15 cellular contexts compared by ENCODE assay signal in the genomic region with DNA sequence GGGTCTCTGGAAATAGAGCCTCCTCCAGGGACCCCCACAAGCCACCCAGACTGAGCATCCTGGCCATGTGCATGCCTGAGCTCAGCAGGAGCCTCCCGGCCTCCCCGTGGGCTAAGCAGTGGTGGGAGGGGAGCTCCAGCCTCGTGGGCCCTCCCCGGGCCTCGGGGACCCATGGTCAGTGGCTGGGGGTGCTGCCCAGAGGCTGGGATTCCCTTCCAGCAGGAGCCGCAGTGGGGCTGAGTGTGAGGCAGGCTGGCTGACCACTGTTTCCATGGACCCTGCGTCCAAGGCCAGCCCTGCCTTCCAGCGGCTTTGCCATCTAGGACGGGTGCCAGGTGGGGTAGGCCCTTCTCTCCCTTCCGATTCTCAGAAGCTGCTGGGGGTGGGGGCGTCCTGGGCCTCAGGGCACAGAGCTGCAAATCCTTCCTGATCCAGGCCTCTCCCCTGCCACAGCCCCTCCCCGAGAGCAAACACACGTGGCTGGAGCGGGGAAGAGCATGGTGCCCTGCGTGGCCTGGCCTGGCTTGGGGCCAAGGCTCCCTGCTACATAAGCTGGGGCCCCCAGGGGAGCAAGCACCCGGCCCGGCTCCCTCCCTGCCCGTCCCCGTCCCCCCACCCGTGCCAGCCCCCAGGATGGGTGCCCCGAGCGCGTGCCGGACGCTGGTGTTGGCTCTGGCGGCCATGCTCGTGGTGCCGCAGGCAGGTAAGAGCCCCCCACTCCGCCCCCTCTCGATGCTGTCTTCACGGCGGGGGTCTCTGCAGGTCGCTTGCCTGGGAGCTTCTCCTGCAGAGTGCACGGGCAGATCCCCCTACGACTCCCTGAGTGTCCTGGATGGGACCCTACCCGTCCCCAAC. TPM values are rescaled to one million over a fixed set of nuclear protein-coding genes. Genes with fewer than 3 reads are reported as not detected.
A peak's percentile ranks its signal among the peaks of the same experiment; 100 is the strongest.
DNase-seq lines count a peak whose midpoint lies in the region; ATAC-seq and TF ChIP-seq lines count a peak whose summit lies in the region.
"Had no signal": no experiment of that assay in that cellular context is flagged by ENCODE, and none has a peak within 500 bp of the region (broad histone marks: within the 10 kb centered on the region; RNA-seq: fewer than 3 reads in every experiment).

A gene with protein sequence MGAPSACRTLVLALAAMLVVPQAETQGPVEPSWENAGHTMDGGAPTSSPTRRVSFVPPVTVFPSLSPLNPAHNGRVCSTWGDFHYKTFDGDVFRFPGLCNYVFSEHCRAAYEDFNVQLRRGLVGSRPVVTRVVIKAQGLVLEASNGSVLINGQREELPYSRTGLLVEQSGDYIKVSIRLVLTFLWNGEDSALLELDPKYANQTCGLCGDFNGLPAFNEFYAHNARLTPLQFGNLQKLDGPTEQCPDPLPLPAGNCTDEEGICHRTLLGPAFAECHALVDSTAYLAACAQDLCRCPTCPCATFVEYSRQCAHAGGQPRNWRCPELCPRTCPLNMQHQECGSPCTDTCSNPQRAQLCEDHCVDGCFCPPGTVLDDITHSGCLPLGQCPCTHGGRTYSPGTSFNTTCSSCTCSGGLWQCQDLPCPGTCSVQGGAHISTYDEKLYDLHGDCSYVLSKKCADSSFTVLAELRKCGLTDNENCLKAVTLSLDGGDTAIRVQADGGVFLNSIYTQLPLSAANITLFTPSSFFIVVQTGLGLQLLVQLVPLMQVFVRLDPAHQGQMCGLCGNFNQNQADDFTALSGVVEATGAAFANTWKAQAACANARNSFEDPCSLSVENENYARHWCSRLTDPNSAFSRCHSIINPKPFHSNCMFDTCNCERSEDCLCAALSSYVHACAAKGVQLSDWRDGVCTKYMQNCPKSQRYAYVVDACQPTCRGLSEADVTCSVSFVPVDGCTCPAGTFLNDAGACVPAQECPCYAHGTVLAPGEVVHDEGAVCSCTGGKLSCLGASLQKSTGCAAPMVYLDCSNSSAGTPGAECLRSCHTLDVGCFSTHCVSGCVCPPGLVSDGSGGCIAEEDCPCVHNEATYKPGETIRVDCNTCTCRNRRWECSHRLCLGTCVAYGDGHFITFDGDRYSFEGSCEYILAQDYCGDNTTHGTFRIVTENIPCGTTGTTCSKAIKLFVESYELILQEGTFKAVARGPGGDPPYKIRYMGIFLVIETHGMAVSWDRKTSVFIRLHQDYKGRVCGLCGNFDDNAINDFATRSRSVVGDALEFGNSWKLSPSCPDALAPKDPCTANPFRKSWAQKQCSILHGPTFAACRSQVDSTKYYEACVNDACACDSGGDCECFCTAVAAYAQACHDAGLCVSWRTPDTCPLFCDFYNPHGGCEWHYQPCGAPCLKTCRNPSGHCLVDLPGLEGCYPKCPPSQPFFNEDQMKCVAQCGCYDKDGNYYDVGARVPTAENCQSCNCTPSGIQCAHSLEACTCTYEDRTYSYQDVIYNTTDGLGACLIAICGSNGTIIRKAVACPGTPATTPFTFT (N-terminal part only) (plus strand): TSS at position 576 of the 855 bp plus-strand sequence. CDS start 58 bp downstream, at position 634.

- no peaks in the 10 kb centered on the region for H3K36me3 Mint-ChIP-seq in natural killer cell treated with Interleukin-12 subunit alpha and Interleukin-12 subunit beta and Interleukin-15 and Interleukin-18, amount 100 ng/mL, for 72 hours
- H3K36me3 Mint-ChIP-seq in natural killer cell = no peaks in the 10 kb centered on the region
- H3K36me3 Mint-ChIP-seq: activated naive CD4-positive, alpha-beta T cell treated with anti-CD3 and anti-CD28 coated beads, Interleukin-2, amount 50 U/mL, for 72 hours; neural progenitor cell had no signal

- DNase-seq in natural killer cell treated with Interleukin-12 subunit alpha and Interleukin-12 subunit beta and Interleukin-15 and Interleukin-18, amount 100 ng/mL, for 72 hours (ENCODE audit: low spot score) = peak; percentile 56
- DNase-seq in natural killer cell (no peak), ecto neural progenitor cell (ENCODE audit: low spot score) (peak; percentile 44), mucosa of gallbladder (ENCODE audit: low spot score) (peak; percentile 93), brain microvascular endothelial cell (no peak), hypothalamus (lab: John Stamatoyannopoulos, UW) (no peak)
- DNase-seq: activated CD8-positive, alpha-beta memory T cell treated with anti-CD3 and anti-CD28 coated beads, Interleukin-2, amount 50 U/mL, for 4 hours; HFFc6; NCI-H2029 treated with DMSO at 0.1 percent for 48 hours had no signal

- H3K27ac Mint-ChIP-seq in natural killer cell treated with Interleukin-12 subunit alpha and Interleukin-12 subunit beta and Interleukin-15 and Interleukin-18, amount 100 ng/mL, for 72 hours = no peak within 1 kb of the TSS
- no peak within 1 kb of the TSS for H3K27ac Mint-ChIP-seq in natural killer cell
- H3K27ac Mint-ChIP-seq: activated naive CD4-positive, alpha-beta T cell treated with anti-CD3 and anti-CD28 coated beads, Interleukin-2, amount 50 U/mL, for 72 hours; HFFc6 had no signal

- intact Hi-C loops in natural killer cell (cut with micrococcal nuclease) = no loop called here

- H3K4me1 Mint-ChIP-seq in natural killer cell treated with Interleukin-12 subunit alpha and Interleukin-12 subunit beta and Interleukin-15 and Interleukin-18, amount 100 ng/mL, for 72 hours (ENCODE audit: low read depth in 2 of 2) = no peaks in the 10 kb centered on the region
- H3K4me1 Mint-ChIP-seq in natural killer cell = no peaks in the 10 kb centered on the region
- H3K4me1 Mint-ChIP-seq: neural progenitor cell had no signal

- H3K27ac ChIP-seq in brain microvascular endothelial cell = no peak within 1 kb of the TSS
- H3K27ac ChIP-seq: epithelial cell of prostate, neural progenitor cell, VCaP had no signal

- no peak within 1 kb of the TSS for H3K4me3 ChIP-seq in brain microvascular endothelial cell (ENCODE audit: low read depth, low read length)
- H3K4me3 ChIP-seq: neural progenitor cell had no signal

- TF ChIP-seq CTCF in natural killer cell (IDR thresholded peaks at IDR 0.05) (no peak), brain microvascular endothelial cell (IDR thresholded peaks at IDR 0.05; ENCODE audit: low read depth, low read length, missing control alignments) (no peak)

- in situ Hi-C loops in brain microvascular endothelial cell (cut with HindIII; ENCODE audit: low pct_ligation_motif_present, low sequenced_read_pairs) = no loop called here

- no peak for ATAC-seq in natural killer cell treated with Interleukin-12 subunit alpha and Interleukin-12 subunit beta and Interleukin-15 and Interleukin-18, amount 100 ng/mL, for 72 hours
- no peak for ATAC-seq in natural killer cell
- no peak for ATAC-seq in HG03565 (IDR thresholded peaks at IDR 0.05; ENCODE audit: unreplicated experiment)
- no peak for ATAC-seq in GM21737 (IDR thresholded peaks at IDR 0.05; ENCODE audit: unreplicated experiment)
- ATAC-seq: activated naive CD4-positive, alpha-beta T cell treated with anti-CD3 and anti-CD28 coated beads, Interleukin-2, amount 50 U/mL, for 72 hours had no signal

- H3K4me3 Mint-ChIP-seq in natural killer cell treated with Interleukin-12 subunit alpha and Interleukin-12 subunit beta and Interleukin-15 and Interleukin-18, amount 100 ng/mL, for 72 hours = no peak within 1 kb of the TSS
- no peak within 1 kb of the TSS for H3K4me3 Mint-ChIP-seq in natural killer cell
- H3K4me3 Mint-ChIP-seq: HFFc6 had no signal

- peaks cover 0 to 2% of the 10 kb centered on the region in 2 donors for H3K27me3 Mint-ChIP-seq in natural killer cell treated with Interleukin-12 subunit alpha and Interleukin-12 subunit beta and Interleukin-15 and Interleukin-18, amount 100 ng/mL, for 72 hours
- no peaks in the 10 kb centered on the region for H3K27me3 Mint-ChIP-seq in natural killer cell (ENCODE audit: low read depth in 2 of 2)

- H3K27me3 ChIP-seq in brain microvascular endothelial cell (replicated peaks) = no peaks in the 10 kb centered on the region
- H3K27me3 ChIP-seq: neural progenitor cell had no signal

- no peaks in the 10 kb centered on the region for H3K36me3 ChIP-seq in brain microvascular endothelial cell (replicated peaks)
- H3K36me3 ChIP-seq: neural progenitor cell had no signal

- H3K9me3 Mint-ChIP-seq in natural killer cell treated with Interleukin-12 subunit alpha and Interleukin-12 subunit beta and Interleukin-15 and Interleukin-18, amount 100 ng/mL, for 72 hours = no peaks in the 10 kb centered on the region
- H3K9me3 Mint-ChIP-seq in natural killer cell = no peaks in the 10 kb centered on the region
- H3K9me3 Mint-ChIP-seq: activated naive CD4-positive, alpha-beta T cell treated with anti-CD3 and anti-CD28 coated beads, Interleukin-2, amount 50 U/mL, for 72 hours; HFFc6; neural progenitor cell had no signal

RNA-seq across cellular contexts. Expression of the gene that starts here (rescaled TPM):
- not detected for total RNA-seq in natural killer cell treated with Interleukin-12 subunit alpha and Interleukin-12 subunit beta and Interleukin-15 and Interleukin-18, amount 100 ng/mL, for 72 hours
- total RNA-seq in natural killer cell (not detected), mucosa of gallbladder (8,095 TPM)
- total RNA-seq: activated naive CD4-positive, alpha-beta T cell treated with anti-CD3 and anti-CD28 coated beads, Interleukin-2, amount 50 U/mL, for 72 hours; HFFc6 had no signal

Comparison
In these comparisons a context has a peak if more than half of its experiments do, and no peak if none do; other contexts are left out.
1. RNA of the gene that starts here (total RNA-seq): 8,095 TPM in mucosa of gallbladder (single experiment); not detected in natural killer cell treated with Interleukin-12 subunit alpha and Interleukin-12 subunit beta and Interleukin-15 and Interleukin-18, amount 100 ng/mL, for 72 hours and not detected in natural killer cell; every median in the first group is over 1,000 times any median in the second.
2. Peak in DNase-seq in natural killer cell treated with Interleukin-12 subunit alpha and Interleukin-12 subunit beta and Interleukin-15 and Interleukin-18, amount 100 ng/mL, for 72 hours; RNA of the gene not detected or under 1 TPM.
3. DNase-seq: peak in ecto neural progenitor cell (single experiment) and mucosa of gallbladder (single experiment); none in natural killer cell (single experiment), brain microvascular endothelial cell (single experiment) and hypothalamus (0 of 51).